In genomic region chr15:74373731-74374647, GRCh38 we compare ENCODE assay signal across 8 cellular contexts. TPM values are rescaled to one million over a fixed set of nuclear protein-coding genes. Genes with fewer than 3 reads are reported as not detected.
DNase-seq lines count a peak whose midpoint lies in the region; ATAC-seq and TF ChIP-seq lines count a peak whose summit lies in the region.

No MANE protein-coding gene starts in this region.

- H3K27ac ChIP-seq in CD4-positive, CD25-positive, alpha-beta regulatory T cell (ENCODE audit: insufficient read depth, low read length, poor library complexity, severe bottlenecking) = peak overlapping the region; percentile 67
- H3K27ac ChIP-seq in duodenal mucosa (ENCODE audit: low read depth, low read length) (no peak overlapping the region), lower lobe of right lung (peak overlapping the region; percentile 1)

- no peaks in the 10 kb centered on the region for H3K36me3 Mint-ChIP-seq in CD4-positive, CD25-positive, alpha-beta regulatory T cell

- H3K9ac ChIP-seq in duodenal mucosa (ENCODE audit: low read depth in 1 of 2, low read length in 2 of 2) = peak overlapping the region; percentile 18 to 49

- peaks cover 5% of the 10 kb centered on the region for H3K27me3 ChIP-seq in CD4-positive, CD25-positive, alpha-beta regulatory T cell (ENCODE audit: control insufficient read depth, insufficient read depth, low read length)
- H3K27me3 ChIP-seq in duodenal mucosa (ENCODE audit: control insufficient read depth in 1 of 2, insufficient read depth in 2 of 2, low read length in 2 of 2) (peaks cover 0 to 4% of the 10 kb centered on the region in 2 donors), lower lobe of right lung (ENCODE audit: low read depth) (peaks cover 5% of the 10 kb centered on the region)

- intact Hi-C loops in lower lobe of right lung (cut with DNase I) = no loop called here

- H3K9me3 Mint-ChIP-seq in CD4-positive, CD25-positive, alpha-beta regulatory T cell = no peaks in the 10 kb centered on the region

- peaks cover 22% of the 10 kb centered on the region for H3K27me3 Mint-ChIP-seq in CD4-positive, CD25-positive, alpha-beta regulatory T cell

- DNase-seq in CD4-positive, CD25-positive, alpha-beta regulatory T cell = peak; percentile 93 to 96 (median 94)
- DNase-seq in HK-2 (ENCODE audit: unreplicated experiment) (peak; percentile 89), NCI-H748 treated with DMSO at 0.1 percent for 48 hours (lab: John Stamatoyannopoulos, UW) (peak; percentile 74), lower lobe of right lung (peak; percentile 95)
- DNase-seq in activated CD4-positive, alpha-beta T cell treated with anti-CD3 and anti-CD28 coated beads, Interleukin-2, amount 50 U/mL, for 4 hours = peak; percentile 96 to 97
- DNase-seq in stimulated activated CD4-positive, alpha-beta T cell treated with anti-CD3 and anti-CD28 coated beads, Interleukin-4, amount 100 ng/mL, for 48 hours (ENCODE audit: low read depth in 2 of 2) = peak; percentile 96 to 97

- peak overlapping the region; percentile 54 to 86 (median 79) for H3K27ac Mint-ChIP-seq in CD4-positive, CD25-positive, alpha-beta regulatory T cell

- H3K4me3 ChIP-seq in CD4-positive, CD25-positive, alpha-beta regulatory T cell (ENCODE audit: low read depth, low read length) = peak overlapping the region; percentile 69
- H3K4me3 ChIP-seq in duodenal mucosa (ENCODE audit: low read depth in 1 of 2, low read length in 2 of 2) = peak overlapping the region; percentile 79 to 86
- H3K4me3 ChIP-seq in lower lobe of right lung = peak overlapping the region; percentile 67

- no peaks in the 10 kb centered on the region for H3K9me3 ChIP-seq in CD4-positive, CD25-positive, alpha-beta regulatory T cell (ENCODE audit: control insufficient read depth in 2 of 2, low read length in 2 of 2)
- H3K9me3 ChIP-seq in duodenal mucosa (ENCODE audit: control insufficient read depth in 1 of 2, low read length in 2 of 2) (no peaks in the 10 kb centered on the region), lower lobe of right lung (no peaks in the 10 kb centered on the region)

- H3K4me1 ChIP-seq in CD4-positive, CD25-positive, alpha-beta regulatory T cell (ENCODE audit: control insufficient read depth, insufficient read depth, low read length, poor library complexity, severe bottlenecking) = peaks cover 21% of the 10 kb centered on the region
- H3K4me1 ChIP-seq in duodenal mucosa (ENCODE audit: control insufficient read depth in 1 of 2, insufficient read depth in 2 of 2, low read length in 2 of 2) (peaks cover 8 to 22% of the 10 kb centered on the region in 2 donors), lower lobe of right lung (peaks cover 17% of the 10 kb centered on the region)

- H3K4me3 Mint-ChIP-seq in CD4-positive, CD25-positive, alpha-beta regulatory T cell = peak overlapping the region; percentile 85 to 90 (median 88)

- H3K36me3 ChIP-seq in CD4-positive, CD25-positive, alpha-beta regulatory T cell (ENCODE audit: control insufficient read depth, insufficient read depth, low read length) = no peaks in the 10 kb centered on the region
- H3K36me3 ChIP-seq in duodenal mucosa (ENCODE audit: control insufficient read depth in 1 of 2, insufficient read depth in 2 of 2, low read length in 2 of 2) (no peaks in the 10 kb centered on the region), lower lobe of right lung (no peaks in the 10 kb centered on the region)

- peaks cover 0 to 20% (median 11%) of the 10 kb centered on the region in 4 donors for H3K4me1 Mint-ChIP-seq in CD4-positive, CD25-positive, alpha-beta regulatory T cell

- peak; percentile 88 for TF ChIP-seq CTCF in lower lobe of right lung (IDR thresholded peaks at IDR 0.05)

- ATAC-seq in CD4-positive, CD25-positive, alpha-beta regulatory T cell (ENCODE audit: low read depth in 2 of 2) = peak; percentile 98
- ATAC-seq in GM19452 (IDR thresholded peaks at IDR 0.05; ENCODE audit: unreplicated experiment) (peak; percentile 62), lower lobe of right lung (peak; percentile 98 to 100)

RNA-seq across cellular contexts. Expression of gene CYP11A1, which starts 6.5 kb away (rescaled TPM):
- total RNA-seq in CD4-positive, CD25-positive, alpha-beta regulatory T cell = not detected
- polyA plus RNA-seq in CD4-positive, CD25-positive, alpha-beta regulatory T cell = not detected
- 0.59 TPM for total RNA-seq in lower lobe of right lung

RNA-seq across cellular contexts. Expression of gene SEMA7A, which starts 59.8 kb away (rescaled TPM):
- total RNA-seq in CD4-positive, CD25-positive, alpha-beta regulatory T cell = 5.0 TPM
- under 1 TPM in 3 of 4 donors, not detected in 1; 0.09 to 0.39 (median 0.11) TPM for polyA plus RNA-seq in CD4-positive, CD25-positive, alpha-beta regulatory T cell
- total RNA-seq in lower lobe of right lung = 4.6 TPM
